Comparison of ENCODE assay signal across 1 cellular context in the genomic region with DNA sequence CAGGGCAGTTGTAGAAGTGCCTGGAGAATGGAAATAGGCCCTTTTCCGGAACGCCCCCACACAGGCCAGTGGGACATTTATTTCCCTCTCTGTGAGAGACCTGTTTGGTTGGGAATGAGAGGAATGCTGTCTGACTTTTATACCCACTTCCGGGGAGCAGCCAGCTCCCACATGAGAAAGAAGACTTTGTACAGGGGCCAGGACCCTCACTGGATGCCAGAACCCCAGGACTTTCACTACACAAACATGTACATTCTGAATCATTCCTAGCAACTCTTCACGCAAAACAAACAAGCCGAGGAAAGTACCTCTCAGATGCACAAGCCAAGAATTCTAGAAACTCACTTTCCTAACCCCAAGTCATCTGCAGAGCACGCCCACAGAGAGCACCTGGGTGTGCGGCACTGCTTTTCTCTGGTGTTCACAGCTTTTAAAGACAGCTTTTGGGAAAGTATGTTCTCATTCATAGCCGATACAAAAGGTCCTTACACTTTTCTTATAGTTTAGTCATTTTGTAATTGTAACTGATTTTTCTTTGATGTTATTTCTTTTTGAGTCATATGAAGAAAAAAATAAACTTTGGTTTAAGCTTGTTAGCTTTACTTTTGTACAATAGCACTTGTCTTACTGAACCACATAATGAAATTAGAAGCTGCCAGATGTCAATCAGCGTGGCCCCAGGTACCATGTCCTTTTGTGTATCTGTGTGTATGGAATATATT.
TF ChIP-seq lines count a peak whose summit lies in the region.

No MANE protein-coding gene starts in this region.

TF ChIP-seq in GM12878, 131 proteins besides CTCF, POLR2A, EP300 and RAD21 (continued from another document and continues in another):
- TF ChIP-seq, protein P1, sequence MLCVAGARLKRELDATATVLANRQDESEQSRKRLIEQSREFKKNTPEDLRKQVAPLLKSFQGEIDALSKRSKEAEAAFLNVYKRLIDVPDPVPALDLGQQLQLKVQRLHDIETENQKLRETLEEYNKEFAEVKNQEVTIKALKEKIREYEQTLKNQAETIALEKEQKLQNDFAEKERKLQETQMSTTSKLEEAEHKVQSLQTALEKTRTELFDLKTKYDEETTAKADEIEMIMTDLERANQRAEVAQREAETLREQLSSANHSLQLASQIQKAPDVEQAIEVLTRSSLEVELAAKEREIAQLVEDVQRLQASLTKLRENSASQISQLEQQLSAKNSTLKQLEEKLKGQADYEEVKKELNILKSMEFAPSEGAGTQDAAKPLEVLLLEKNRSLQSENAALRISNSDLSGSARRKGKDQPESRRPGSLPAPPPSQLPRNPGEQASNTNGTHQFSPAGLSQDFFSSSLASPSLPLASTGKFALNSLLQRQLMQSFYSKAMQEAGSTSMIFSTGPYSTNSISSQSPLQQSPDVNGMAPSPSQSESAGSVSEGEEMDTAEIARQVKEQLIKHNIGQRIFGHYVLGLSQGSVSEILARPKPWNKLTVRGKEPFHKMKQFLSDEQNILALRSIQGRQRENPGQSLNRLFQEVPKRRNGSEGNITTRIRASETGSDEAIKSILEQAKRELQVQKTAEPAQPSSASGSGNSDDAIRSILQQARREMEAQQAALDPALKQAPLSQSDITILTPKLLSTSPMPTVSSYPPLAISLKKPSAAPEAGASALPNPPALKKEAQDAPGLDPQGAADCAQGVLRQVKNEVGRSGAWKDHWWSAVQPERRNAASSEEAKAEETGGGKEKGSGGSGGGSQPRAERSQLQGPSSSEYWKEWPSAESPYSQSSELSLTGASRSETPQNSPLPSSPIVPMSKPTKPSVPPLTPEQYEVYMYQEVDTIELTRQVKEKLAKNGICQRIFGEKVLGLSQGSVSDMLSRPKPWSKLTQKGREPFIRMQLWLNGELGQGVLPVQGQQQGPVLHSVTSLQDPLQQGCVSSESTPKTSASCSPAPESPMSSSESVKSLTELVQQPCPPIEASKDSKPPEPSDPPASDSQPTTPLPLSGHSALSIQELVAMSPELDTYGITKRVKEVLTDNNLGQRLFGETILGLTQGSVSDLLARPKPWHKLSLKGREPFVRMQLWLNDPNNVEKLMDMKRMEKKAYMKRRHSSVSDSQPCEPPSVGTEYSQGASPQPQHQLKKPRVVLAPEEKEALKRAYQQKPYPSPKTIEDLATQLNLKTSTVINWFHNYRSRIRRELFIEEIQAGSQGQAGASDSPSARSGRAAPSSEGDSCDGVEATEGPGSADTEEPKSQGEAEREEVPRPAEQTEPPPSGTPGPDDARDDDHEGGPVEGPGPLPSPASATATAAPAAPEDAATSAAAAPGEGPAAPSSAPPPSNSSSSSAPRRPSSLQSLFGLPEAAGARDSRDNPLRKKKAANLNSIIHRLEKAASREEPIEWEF (IDR thresholded peaks at IDR 0.05; ENCODE audit: insufficient replicate concordance, low read depth, low read length) = peak; percentile 85
- TF ChIP-seq SRF (IDR thresholded peaks at IDR 0.05; ENCODE audit: low read depth in 2 of 2, low read length in 2 of 2) (peak in 1 of 2 experiments; percentile 62; a peak in 1 of 4 replicates), NRF1 (conservative IDR thresholded peaks at IDR 0.05; ENCODE audit: low read depth, low read length) (no peak), CHD2 (IDR thresholded peaks at IDR 0.05; ENCODE audit: borderline replicate concordance, low read depth, low read length) (peak; percentile 48; the same call in 1 of the 2 replicates), BCL11A (IDR thresholded peaks at IDR 0.05; ENCODE audit: low read depth, low read length) (peak; percentile 97), BMI1 (IDR thresholded peaks at IDR 0.05; ENCODE audit: borderline replicate concordance) (peak; percentile 78), EGR1 (IDR thresholded peaks at IDR 0.05; ENCODE audit: borderline replicate concordance in 1 of 2, low read depth in 2 of 2, low read length in 2 of 2) (peak in 1 of 2 experiments; percentile 52; a peak in 2 of 3 replicates), CREB1 (IDR thresholded peaks at IDR 0.05; ENCODE audit: low read depth) (0 out of 2 replicates have a peak, but pooled peaks have one; percentile 36), GABPA (IDR thresholded peaks at IDR 0.05; ENCODE audit: low read depth) (peak; percentile 68), HDAC2 (IDR thresholded peaks at IDR 0.05) (no peak), RELA (IDR thresholded peaks at IDR 0.05; ENCODE audit: borderline replicate concordance, partially characterized antibody) (peak; percentile 62), SUPT20H (IDR thresholded peaks at IDR 0.05; ENCODE audit: borderline replicate concordance, control insufficient read depth, low read depth, low read length) (no peak), KAT2A (conservative IDR thresholded peaks at IDR 0.05; ENCODE audit: control insufficient read depth, low read depth, low read length) (no peak), NFIC (IDR thresholded peaks at IDR 0.05; ENCODE audit: low read depth, low read length) (peak; percentile 98), POLR2AphosphoS5 (IDR thresholded peaks at IDR 0.05; ENCODE audit: low read length) (no peak), NR2C1 (IDR thresholded peaks at IDR 0.05) (no peak), ATF7 (IDR thresholded peaks at IDR 0.05; ENCODE audit: low read depth) (peak; percentile 86), IRF4 (IDR thresholded peaks at IDR 0.05; ENCODE audit: low read depth, low read length) (peak; percentile 96), ZNF274 (IDR thresholded peaks at IDR 0.05; ENCODE audit: insufficient read depth, insufficient read length) (no peak), RB1 (IDR thresholded peaks at IDR 0.05; ENCODE audit: borderline replicate concordance) (no peak), CBX5 (IDR thresholded peaks at IDR 0.05; ENCODE audit: low read depth) (peak; percentile 79; the same call in 1 of the 2 replicates), NR2F1 (conservative IDR thresholded peaks at IDR 0.05) (peak; percentile 89; the same call in 1 of the 2 replicates), PML (IDR thresholded peaks at IDR 0.05; ENCODE audit: low read length) (peak; percentile 65; the same call in 1 of the 2 replicates), TCF7 (IDR thresholded peaks at IDR 0.05; ENCODE audit: borderline replicate concordance) (peak; percentile 97), CBFB (IDR thresholded peaks at IDR 0.05; ENCODE audit: low read depth) (peak; percentile 89)
- TF ChIP-seq, protein P2, sequence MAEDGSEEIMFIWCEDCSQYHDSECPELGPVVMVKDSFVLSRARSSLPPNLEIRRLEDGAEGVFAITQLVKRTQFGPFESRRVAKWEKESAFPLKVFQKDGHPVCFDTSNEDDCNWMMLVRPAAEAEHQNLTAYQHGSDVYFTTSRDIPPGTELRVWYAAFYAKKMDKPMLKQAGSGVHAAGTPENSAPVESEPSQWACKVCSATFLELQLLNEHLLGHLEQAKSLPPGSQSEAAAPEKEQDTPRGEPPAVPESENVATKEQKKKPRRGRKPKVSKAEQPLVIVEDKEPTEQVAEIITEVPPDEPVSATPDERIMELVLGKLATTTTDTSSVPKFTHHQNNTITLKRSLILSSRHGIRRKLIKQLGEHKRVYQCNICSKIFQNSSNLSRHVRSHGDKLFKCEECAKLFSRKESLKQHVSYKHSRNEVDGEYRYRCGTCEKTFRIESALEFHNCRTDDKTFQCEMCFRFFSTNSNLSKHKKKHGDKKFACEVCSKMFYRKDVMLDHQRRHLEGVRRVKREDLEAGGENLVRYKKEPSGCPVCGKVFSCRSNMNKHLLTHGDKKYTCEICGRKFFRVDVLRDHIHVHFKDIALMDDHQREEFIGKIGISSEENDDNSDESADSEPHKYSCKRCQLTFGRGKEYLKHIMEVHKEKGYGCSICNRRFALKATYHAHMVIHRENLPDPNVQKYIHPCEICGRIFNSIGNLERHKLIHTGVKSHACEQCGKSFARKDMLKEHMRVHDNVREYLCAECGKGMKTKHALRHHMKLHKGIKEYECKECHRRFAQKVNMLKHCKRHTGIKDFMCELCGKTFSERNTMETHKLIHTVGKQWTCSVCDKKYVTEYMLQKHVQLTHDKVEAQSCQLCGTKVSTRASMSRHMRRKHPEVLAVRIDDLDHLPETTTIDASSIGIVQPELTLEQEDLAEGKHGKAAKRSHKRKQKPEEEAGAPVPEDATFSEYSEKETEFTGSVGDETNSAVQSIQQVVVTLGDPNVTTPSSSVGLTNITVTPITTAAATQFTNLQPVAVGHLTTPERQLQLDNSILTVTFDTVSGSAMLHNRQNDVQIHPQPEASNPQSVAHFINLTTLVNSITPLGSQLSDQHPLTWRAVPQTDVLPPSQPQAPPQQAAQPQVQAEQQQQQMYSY (CRISPR knock-in tag; IDR thresholded peaks at IDR 0.05) = no peak
- TF ChIP-seq, protein P3, sequence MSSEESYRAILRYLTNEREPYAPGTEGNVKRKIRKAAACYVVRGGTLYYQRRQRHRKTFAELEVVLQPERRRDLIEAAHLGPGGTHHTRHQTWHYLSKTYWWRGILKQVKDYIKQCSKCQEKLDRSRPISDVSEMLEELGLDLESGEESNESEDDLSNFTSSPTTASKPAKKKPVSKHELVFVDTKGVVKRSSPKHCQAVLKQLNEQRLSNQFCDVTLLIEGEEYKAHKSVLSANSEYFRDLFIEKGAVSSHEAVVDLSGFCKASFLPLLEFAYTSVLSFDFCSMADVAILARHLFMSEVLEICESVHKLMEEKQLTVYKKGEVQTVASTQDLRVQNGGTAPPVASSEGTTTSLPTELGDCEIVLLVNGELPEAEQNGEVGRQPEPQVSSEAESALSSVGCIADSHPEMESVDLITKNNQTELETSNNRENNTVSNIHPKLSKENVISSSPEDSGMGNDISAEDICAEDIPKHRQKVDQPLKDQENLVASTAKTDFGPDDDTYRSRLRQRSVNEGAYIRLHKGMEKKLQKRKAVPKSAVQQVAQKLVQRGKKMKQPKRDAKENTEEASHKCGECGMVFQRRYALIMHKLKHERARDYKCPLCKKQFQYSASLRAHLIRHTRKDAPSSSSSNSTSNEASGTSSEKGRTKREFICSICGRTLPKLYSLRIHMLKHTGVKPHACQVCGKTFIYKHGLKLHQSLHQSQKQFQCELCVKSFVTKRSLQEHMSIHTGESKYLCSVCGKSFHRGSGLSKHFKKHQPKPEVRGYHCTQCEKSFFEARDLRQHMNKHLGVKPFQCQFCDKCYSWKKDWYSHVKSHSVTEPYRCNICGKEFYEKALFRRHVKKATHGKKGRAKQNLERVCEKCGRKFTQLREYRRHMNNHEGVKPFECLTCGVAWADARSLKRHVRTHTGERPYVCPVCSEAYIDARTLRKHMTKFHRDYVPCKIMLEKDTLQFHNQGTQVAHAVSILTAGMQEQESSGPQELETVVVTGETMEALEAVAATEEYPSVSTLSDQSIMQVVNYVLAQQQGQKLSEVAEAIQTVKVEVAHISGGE (CRISPR knock-in tag; IDR thresholded peaks at IDR 0.05) = no peak
- TF ChIP-seq, protein P4, sequence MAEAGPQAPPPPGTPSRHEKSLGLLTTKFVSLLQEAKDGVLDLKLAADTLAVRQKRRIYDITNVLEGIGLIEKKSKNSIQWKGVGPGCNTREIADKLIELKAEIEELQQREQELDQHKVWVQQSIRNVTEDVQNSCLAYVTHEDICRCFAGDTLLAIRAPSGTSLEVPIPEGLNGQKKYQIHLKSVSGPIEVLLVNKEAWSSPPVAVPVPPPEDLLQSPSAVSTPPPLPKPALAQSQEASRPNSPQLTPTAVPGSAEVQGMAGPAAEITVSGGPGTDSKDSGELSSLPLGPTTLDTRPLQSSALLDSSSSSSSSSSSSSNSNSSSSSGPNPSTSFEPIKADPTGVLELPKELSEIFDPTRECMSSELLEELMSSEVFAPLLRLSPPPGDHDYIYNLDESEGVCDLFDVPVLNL (IDR thresholded peaks at IDR 0.05; ENCODE audit: low read depth, low read length) = no peak
- TF ChIP-seq, protein P5, sequence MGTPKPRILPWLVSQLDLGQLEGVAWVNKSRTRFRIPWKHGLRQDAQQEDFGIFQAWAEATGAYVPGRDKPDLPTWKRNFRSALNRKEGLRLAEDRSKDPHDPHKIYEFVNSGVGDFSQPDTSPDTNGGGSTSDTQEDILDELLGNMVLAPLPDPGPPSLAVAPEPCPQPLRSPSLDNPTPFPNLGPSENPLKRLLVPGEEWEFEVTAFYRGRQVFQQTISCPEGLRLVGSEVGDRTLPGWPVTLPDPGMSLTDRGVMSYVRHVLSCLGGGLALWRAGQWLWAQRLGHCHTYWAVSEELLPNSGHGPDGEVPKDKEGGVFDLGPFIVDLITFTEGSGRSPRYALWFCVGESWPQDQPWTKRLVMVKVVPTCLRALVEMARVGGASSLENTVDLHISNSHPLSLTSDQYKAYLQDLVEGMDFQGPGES (IDR thresholded peaks at IDR 0.05) = no peak
- TF ChIP-seq, protein P6, sequence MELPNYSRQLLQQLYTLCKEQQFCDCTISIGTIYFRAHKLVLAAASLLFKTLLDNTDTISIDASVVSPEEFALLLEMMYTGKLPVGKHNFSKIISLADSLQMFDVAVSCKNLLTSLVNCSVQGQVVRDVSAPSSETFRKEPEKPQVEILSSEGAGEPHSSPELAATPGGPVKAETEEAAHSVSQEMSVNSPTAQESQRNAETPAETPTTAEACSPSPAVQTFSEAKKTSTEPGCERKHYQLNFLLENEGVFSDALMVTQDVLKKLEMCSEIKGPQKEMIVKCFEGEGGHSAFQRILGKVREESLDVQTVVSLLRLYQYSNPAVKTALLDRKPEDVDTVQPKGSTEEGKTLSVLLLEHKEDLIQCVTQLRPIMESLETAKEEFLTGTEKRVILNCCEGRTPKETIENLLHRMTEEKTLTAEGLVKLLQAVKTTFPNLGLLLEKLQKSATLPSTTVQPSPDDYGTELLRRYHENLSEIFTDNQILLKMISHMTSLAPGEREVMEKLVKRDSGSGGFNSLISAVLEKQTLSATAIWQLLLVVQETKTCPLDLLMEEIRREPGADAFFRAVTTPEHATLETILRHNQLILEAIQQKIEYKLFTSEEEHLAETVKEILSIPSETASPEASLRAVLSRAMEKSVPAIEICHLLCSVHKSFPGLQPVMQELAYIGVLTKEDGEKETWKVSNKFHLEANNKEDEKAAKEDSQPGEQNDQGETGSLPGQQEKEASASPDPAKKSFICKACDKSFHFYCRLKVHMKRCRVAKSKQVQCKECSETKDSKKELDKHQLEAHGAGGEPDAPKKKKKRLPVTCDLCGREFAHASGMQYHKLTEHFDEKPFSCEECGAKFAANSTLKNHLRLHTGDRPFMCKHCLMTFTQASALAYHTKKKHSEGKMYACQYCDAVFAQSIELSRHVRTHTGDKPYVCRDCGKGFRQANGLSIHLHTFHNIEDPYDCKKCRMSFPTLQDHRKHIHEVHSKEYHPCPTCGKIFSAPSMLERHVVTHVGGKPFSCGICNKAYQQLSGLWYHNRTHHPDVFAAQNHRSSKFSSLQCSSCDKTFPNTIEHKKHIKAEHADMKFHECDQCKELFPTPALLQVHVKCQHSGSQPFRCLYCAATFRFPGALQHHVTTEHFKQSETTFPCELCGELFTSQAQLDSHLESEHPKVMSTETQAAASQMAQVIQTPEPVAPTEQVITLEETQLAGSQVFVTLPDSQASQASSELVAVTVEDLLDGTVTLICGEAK (IDR thresholded peaks at IDR 0.05; ENCODE audit: borderline replicate concordance) = no peak
- TF ChIP-seq, protein P7, sequence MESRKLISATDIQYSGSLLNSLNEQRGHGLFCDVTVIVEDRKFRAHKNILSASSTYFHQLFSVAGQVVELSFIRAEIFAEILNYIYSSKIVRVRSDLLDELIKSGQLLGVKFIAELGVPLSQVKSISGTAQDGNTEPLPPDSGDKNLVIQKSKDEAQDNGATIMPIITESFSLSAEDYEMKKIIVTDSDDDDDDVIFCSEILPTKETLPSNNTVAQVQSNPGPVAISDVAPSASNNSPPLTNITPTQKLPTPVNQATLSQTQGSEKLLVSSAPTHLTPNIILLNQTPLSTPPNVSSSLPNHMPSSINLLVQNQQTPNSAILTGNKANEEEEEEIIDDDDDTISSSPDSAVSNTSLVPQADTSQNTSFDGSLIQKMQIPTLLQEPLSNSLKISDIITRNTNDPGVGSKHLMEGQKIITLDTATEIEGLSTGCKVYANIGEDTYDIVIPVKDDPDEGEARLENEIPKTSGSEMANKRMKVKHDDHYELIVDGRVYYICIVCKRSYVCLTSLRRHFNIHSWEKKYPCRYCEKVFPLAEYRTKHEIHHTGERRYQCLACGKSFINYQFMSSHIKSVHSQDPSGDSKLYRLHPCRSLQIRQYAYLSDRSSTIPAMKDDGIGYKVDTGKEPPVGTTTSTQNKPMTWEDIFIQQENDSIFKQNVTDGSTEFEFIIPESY (IDR thresholded peaks at IDR 0.05) = no peak
